ENCODE assay signal across 12 cellular contexts in genomic region chr2:110948027-110948687, GRCh38.
DNase-seq lines count a peak whose midpoint lies in the region; ATAC-seq, FAIRE-seq and TF ChIP-seq lines count a peak whose summit lies in the region.
"Had no signal": no experiment of that assay in that cellular context is flagged by ENCODE, and none has a peak within 500 bp of the region (broad histone marks: within the 10 kb centered on the region; RNA-seq: fewer than 3 reads in every experiment).

No MANE protein-coding gene starts in this region.

- no peaks in the 10 kb centered on the region for H3K4me1 ChIP-seq in right lobe of liver
- H3K4me1 ChIP-seq in HepG2 (ENCODE audit: insufficient read depth, low read length): no peaks in the 10 kb centered on the region
- H3K4me1 ChIP-seq in hepatocyte (ENCODE audit: insufficient read depth): peaks cover 11% of the 10 kb centered on the region

- TF ChIP-seq POLR2A in right lobe of liver (IDR thresholded peaks at IDR 0.05) (no peak), HepG2 (IDR thresholded peaks at IDR 0.05; ENCODE audit: insufficient read depth in 1 of 2, low read depth in 2 of 2, low read length in 2 of 2) (no peak)

- CTCF ChIA-PET in HepG2 (lab: Yijun Ruan, JAX; ENCODE audit: low intra/inter-chr PET ratio, low total read pairs): no interaction called here

- H3K27me3 ChIP-seq in right lobe of liver (no peaks in the 10 kb centered on the region), HepG2 (ENCODE audit: control insufficient read depth in 1 of 2, insufficient read depth in 2 of 2, low read length in 2 of 2) (no peaks in the 10 kb centered on the region), hepatocyte (no peaks in the 10 kb centered on the region)

- POLR2A ChIA-PET in HepG2 (lab: Yijun Ruan, JAX): no interaction called here

- H3K4me3 ChIP-seq in right lobe of liver (no peak overlapping the region), HepG2 (replicated peaks in 1 of 3; ENCODE audit: insufficient read depth in 1 of 3, low read depth in 2 of 3, low read length in 3 of 3) (no peak overlapping the region), hepatocyte (no peak overlapping the region)

- no peaks in the 10 kb centered on the region for H3K9me2 ChIP-seq in hepatocyte (replicated peaks; ENCODE audit: insufficient read depth)

- no TSS peak for BruUV-seq in HepG2 (replicated peaks; lab: Mats Ljungman, UMichigan)

- H3K36me3 ChIP-seq in right lobe of liver: no peaks in the 10 kb centered on the region
- H3K36me3 ChIP-seq in HepG2 (replicated peaks in 1 of 2; ENCODE audit: control insufficient read depth in 1 of 2, insufficient read depth in 2 of 2, low read length in 2 of 2): no peaks in the 10 kb centered on the region
- no peaks in the 10 kb centered on the region for H3K36me3 ChIP-seq in hepatocyte (replicated peaks; ENCODE audit: insufficient read depth, low read depth)

- TF ChIP-seq CTCF in right lobe of liver (IDR thresholded peaks at IDR 0.05) (no peak), HepG2 (CRISPR knock-in tag; IDR thresholded peaks at IDR 0.05) (no peak), hepatocyte (IDR thresholded peaks at IDR 0.05; ENCODE audit: poor library complexity) (no peak)

- ATAC-seq in right lobe of liver: peak in 3 of 4 donors; percentile 17 to 50 (median 33)
- no peak for ATAC-seq in HepG2
- no peak for ATAC-seq in GM21717 (IDR thresholded peaks at IDR 0.05; ENCODE audit: unreplicated experiment)
- ATAC-seq in GM18868 (IDR thresholded peaks at IDR 0.05; ENCODE audit: unreplicated experiment): no peak

- TF ChIP-seq EP300 in HepG2 (IDR thresholded peaks at IDR 0.05; ENCODE audit: low read depth in 2 of 2, low read length in 2 of 2) (no peak), HepG2 (CRISPR knock-in tag; IDR thresholded peaks at IDR 0.05; ENCODE audit: borderline replicate concordance) (no peak)

- no peak for FAIRE-seq in HepG2 (lab: Jason Lieb, UNC)

- no peaks in the 10 kb centered on the region for H3K9me3 ChIP-seq in right lobe of liver
- no peaks in the 10 kb centered on the region for H3K9me3 ChIP-seq in HepG2 (ENCODE audit: low read length)
- no peaks in the 10 kb centered on the region for H3K9me3 ChIP-seq in hepatocyte (ENCODE audit: low read depth)

- no peaks in the 10 kb centered on the region for H3K79me2 ChIP-seq in HepG2 (ENCODE audit: insufficient read depth, low read length)
- no peaks in the 10 kb centered on the region for H3K79me2 ChIP-seq in hepatocyte

- H3K27ac ChIP-seq in right lobe of liver (no peak overlapping the region), HepG2 (ENCODE audit: extremely low read length, insufficient read depth, low read length) (no peak overlapping the region), hepatocyte (peak overlapping the region; percentile 6)

- in situ Hi-C loops in HepG2 (cut with HindIII; ENCODE audit: extremely low pct_ligation_motif_present, low pct_unique_long_range_greater_than_20kb): no loop called here

- no peak overlapping the region for H2AFZ ChIP-seq in HepG2 (ENCODE audit: low read length)
- H2AFZ ChIP-seq in hepatocyte: no peak overlapping the region

- no peak overlapping the region for H3K9ac ChIP-seq in HepG2 (ENCODE audit: insufficient read depth, low read depth, low read length)

- 50% methylated on average over 10 of the region's 10 CpGs for WGBS in right lobe of liver (ENCODE audit: insufficient coverage, low coverage, low lambda C conversion rate, missing lambda C conversion rate)
- WGBS in HepG2 (ENCODE audit: low lambda C conversion rate): 19% methylated on average over 10 of the region's 10 CpGs
- 19% methylated on average over 10 of the region's 10 CpGs for WGBS in hepatocyte (ENCODE audit: low lambda C conversion rate, missing lambda C conversion rate)

- intact Hi-C loops in right lobe of liver (cut with DNase I) (no loop called here), HepG2 (cut with micrococcal nuclease; ENCODE audit: unreplicated experiment) (no loop called here), posterior vena cava (cut with DNase I) (no loop called here)

- no peaks in the 10 kb centered on the region for H4K20me1 ChIP-seq in HepG2 (ENCODE audit: insufficient read depth, low read length)
- no peaks in the 10 kb centered on the region for H4K20me1 ChIP-seq in hepatocyte (ENCODE audit: insufficient read depth, poor library complexity, severe bottlenecking)

- no peak for TF ChIP-seq RAD21 in HepG2 (CRISPR knock-in tag; IDR thresholded peaks at IDR 0.05)

- no peak for DNase-seq in right lobe of liver
- no peak for DNase-seq in HepG2 (ENCODE audit: low spot score)
- peak; percentile 60 for DNase-seq in NCI-H526 treated with DMSO at 0.1 percent for 48 hours (lab: John Stamatoyannopoulos, UW)
- peak; percentile 72 for DNase-seq in hepatocyte (ENCODE audit: low spot score)
- no peak for DNase-seq in posterior vena cava (ENCODE audit: low spot score)
- no peak for DNase-seq in foreskin melanocyte
- DNase-seq: activated naive CD4-positive, alpha-beta T cell treated with anti-CD3 and anti-CD28 coated beads, Interleukin-2, amount 50 U/mL, for 16 hours; AML-193; Karpas-422; stimulated activated CD4-positive, alpha-beta T cell treated with anti-CD3 and anti-CD28 coated beads, Interleukin-2, amount 100 ng/mL, for 48 hours had no signal

- H3K4me2 ChIP-seq in HepG2 (ENCODE audit: low read depth, low read length): no peak overlapping the region
- peak overlapping the region; percentile 37 for H3K4me2 ChIP-seq in hepatocyte

TF ChIP-seq in HepG2, 621 proteins besides CTCF, POLR2A, EP300 and RAD21:
- TF ChIP-seq NKX3-1 (CRISPR knock-in tag; IDR thresholded peaks at IDR 0.05) (no peak), KDM1A (CRISPR knock-in tag; IDR thresholded peaks at IDR 0.05) (no peak), KLF13 (CRISPR knock-in tag; IDR thresholded peaks at IDR 0.05) (no peak), RXRA (CRISPR knock-in tag; IDR thresholded peaks at IDR 0.05) (no peak), ZNF777 (CRISPR knock-in tag; IDR thresholded peaks at IDR 0.05) (no peak), STAG1 (CRISPR knock-in tag; IDR thresholded peaks at IDR 0.05) (no peak), ZBTB20 (CRISPR knock-in tag; IDR thresholded peaks at IDR 0.05; ENCODE audit: borderline replicate concordance, low read depth) (no peak), ZBTB7B (CRISPR knock-in tag; IDR thresholded peaks at IDR 0.05) (no peak), TARDBP (CRISPR knock-in tag; IDR thresholded peaks at IDR 0.05) (no peak)
- TF ChIP-seq, protein P1, sequence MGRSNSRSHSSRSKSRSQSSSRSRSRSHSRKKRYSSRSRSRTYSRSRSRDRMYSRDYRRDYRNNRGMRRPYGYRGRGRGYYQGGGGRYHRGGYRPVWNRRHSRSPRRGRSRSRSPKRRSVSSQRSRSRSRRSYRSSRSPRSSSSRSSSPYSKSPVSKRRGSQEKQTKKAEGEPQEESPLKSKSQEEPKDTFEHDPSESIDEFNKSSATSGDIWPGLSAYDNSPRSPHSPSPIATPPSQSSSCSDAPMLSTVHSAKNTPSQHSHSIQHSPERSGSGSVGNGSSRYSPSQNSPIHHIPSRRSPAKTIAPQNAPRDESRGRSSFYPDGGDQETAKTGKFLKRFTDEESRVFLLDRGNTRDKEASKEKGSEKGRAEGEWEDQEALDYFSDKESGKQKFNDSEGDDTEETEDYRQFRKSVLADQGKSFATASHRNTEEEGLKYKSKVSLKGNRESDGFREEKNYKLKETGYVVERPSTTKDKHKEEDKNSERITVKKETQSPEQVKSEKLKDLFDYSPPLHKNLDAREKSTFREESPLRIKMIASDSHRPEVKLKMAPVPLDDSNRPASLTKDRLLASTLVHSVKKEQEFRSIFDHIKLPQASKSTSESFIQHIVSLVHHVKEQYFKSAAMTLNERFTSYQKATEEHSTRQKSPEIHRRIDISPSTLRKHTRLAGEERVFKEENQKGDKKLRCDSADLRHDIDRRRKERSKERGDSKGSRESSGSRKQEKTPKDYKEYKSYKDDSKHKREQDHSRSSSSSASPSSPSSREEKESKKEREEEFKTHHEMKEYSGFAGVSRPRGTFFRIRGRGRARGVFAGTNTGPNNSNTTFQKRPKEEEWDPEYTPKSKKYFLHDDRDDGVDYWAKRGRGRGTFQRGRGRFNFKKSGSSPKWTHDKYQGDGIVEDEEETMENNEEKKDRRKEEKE (IDR thresholded peaks at IDR 0.05): no peak

Comparison
In these comparisons a context has a peak if more than half of its experiments do, and no peak if none do; other contexts are left out.
1. ATAC-seq: peak in right lobe of liver (3 of 4); none in HepG2 (single experiment), GM21717 (single experiment) and GM18868 (single experiment).
2. DNase-seq: peak in NCI-H526 treated with DMSO at 0.1 percent for 48 hours (single experiment) and hepatocyte (single experiment); none in right lobe of liver (0 of 3), HepG2 (single experiment), posterior vena cava (single experiment) and foreskin melanocyte (single experiment).